ENCODE assay signal across 30 cellular contexts in genomic region chr4:10135252-10135651, GRCh38.
"Had no signal": no experiment of that assay in that cellular context is flagged by ENCODE, and none has a peak within 500 bp of the region (broad histone marks: within the 10 kb centered on the region; RNA-seq: fewer than 3 reads in every experiment).

No MANE protein-coding gene starts in this region.

- H3K27ac ChIP-seq: ascending aorta, PC-9, RWPE1, SJCRH30, SK-N-MC had no signal

- ATAC-seq: activated CD4-positive, alpha-beta T cell treated with anti-CD3 and anti-CD28 coated beads for 36 hours; activated CD4-positive, CD25-positive, alpha-beta regulatory T cell treated with anti-CD3 and anti-CD28 coated beads, Interleukin-2, amount 50 U/mL, for 24 hours; activated CD8-positive, alpha-beta T cell treated with anti-CD3 and anti-CD28 coated beads, Interleukin-2, amount 10 ng/mL, durations not matched to agents 7 days and 5 days; WTC11 had no signal

- H3K9me3 ChIP-seq: ascending aorta, MG63, SJCRH30 had no signal

- H3K27me3 ChIP-seq: ascending aorta, MG63, SJCRH30 had no signal

- H3K4me1 ChIP-seq: ascending aorta, SJCRH30 had no signal

- DNase-seq: activated CD4-positive, alpha-beta T cell treated with anti-CD3 and anti-CD28 coated beads for 36 hours; activated CD4-positive, alpha-beta T cell treated with anti-CD3 and anti-CD28 coated beads, Interleukin-2, amount 10 ng/mL, durations not matched to agents 7 days and 5 days; activated CD4-positive, alpha-beta T cell treated with anti-CD3 and anti-CD28 coated beads, Interleukin-2, amount 50 U/mL, for 48 hours; activated CD8-positive, alpha-beta T cell treated with anti-CD3 and anti-CD28 coated beads, Interleukin-2, amount 10 ng/mL, durations not matched to agents 7 days and 5 days; activated gamma-delta T cell; activated naive CD4-positive, alpha-beta T cell treated with Interleukin-2 at 50 U/mL for 16 hours; activated naive CD8-positive, alpha-beta T cell treated with anti-CD3 and anti-CD28 coated beads, Interleukin-2, amount 10 ng/mL, durations not matched to agents 7 days and 5 days; activated T-cell treated with anti-CD3 and anti-CD28 coated beads, Interleukin-2, amount 50 U/mL, for 24 hours; amygdala; IMR-90; Karpas-422; KBM-7; MG63; NCI-H1048; NCI-H1105 treated with DMSO at 0.1 percent for 48 hours; NCI-H1436; NCI-H1694; NCI-H1930; NCI-H2081 treated with DMSO at 0.1 percent for 48 hours; NCI-H2171; NCI-H446 treated with DMSO at 0.1 percent for 48 hours; NCI-H524; PC-9; SHP77; SJCRH30 had no signal

- H3K4me3 ChIP-seq: ascending aorta, MG63, PC-9, SJCRH30, SK-N-MC had no signal

- H3K36me3 ChIP-seq: ascending aorta, MG63, SJCRH30 had no signal
